8 cellular contexts compared by ENCODE assay signal in the genomic region with DNA sequence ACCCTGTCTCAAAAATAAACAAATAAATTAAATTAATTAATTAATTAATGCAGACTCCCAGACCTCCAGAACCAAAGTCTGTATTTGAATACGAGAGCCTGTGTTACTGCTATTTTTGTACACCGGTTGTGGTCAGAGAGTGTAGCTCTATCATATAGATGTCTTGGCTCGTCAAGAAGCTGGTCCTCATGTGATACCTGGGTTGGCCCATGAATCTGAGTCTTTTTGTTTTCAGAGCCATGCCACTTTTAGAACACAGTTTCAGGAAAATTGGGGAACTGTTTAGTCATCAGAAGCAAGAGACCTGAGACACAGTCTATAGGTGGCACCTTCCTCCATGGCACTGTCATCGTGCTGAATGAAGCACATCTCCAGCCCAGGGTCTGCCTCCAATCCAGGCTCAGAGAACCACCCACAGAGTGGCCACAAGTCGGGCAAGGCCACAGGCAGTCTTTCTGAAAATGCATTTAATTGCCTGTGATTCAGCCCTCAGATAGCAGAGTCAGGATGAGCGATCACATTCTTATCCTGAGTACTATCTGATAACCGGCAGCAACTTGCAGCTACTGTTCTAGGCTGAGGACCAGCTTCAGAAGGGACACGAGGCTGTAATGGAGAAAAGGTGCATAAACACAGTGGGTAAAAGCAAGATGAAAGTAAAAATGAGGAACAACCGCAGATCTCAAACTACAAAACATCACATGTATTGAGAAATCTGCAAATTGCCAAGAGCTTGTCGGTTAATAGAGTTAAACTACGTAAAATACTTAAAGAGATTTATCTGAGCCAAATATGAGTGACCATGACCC. TPM values are rescaled to one million over a fixed set of nuclear protein-coding genes. Genes with fewer than 3 reads are reported as not detected.
DNase-seq lines count a peak whose midpoint lies in the region; ATAC-seq, FAIRE-seq and TF ChIP-seq lines count a peak whose summit lies in the region.

No MANE protein-coding gene starts in this region.

- POLR2A ChIA-PET in A549 (lab: Yijun Ruan, JAX) = interaction anchor here (1.3 to 3.6 kb wide), 3 partner anchors 13 to 29 kb away, joined by 6 to 30 read pairs (median 11); partner anchors contain the start of gene HAPSTR1
- POLR2A ChIA-PET in SK-N-SH (lab: Yijun Ruan, JAX) = no interaction called here

- H2AFZ ChIP-seq in SK-N-SH (ENCODE audit: low read depth) = no peak overlapping the region; the same call in 1 of the 2 replicates

- ATAC-seq in A549 = peak; percentile 87 to 89

- TF ChIP-seq CTCF in A549 (IDR thresholded peaks at IDR 0.05) (no peak), SK-N-SH (IDR thresholded peaks at IDR 0.05) (no peak), fibroblast of the aortic adventitia (IDR thresholded peaks at IDR 0.05; ENCODE audit: insufficient read depth, low read length) (no peak)

- TF ChIP-seq EP300 in A549 (IDR thresholded peaks at IDR 0.05) = no peak
- peak; percentile 10 to 48; a peak in 1 of 4 replicates for TF ChIP-seq EP300 in SK-N-SH (IDR thresholded peaks at IDR 0.05; ENCODE audit: borderline replicate concordance in 1 of 2, low read depth in 1 of 2, low read length in 1 of 2)

- no peaks in the 10 kb centered on the region for H3K9me2 ChIP-seq in SK-N-SH

- no peaks in the 10 kb centered on the region for H3K79me2 ChIP-seq in SK-N-SH (ENCODE audit: insufficient read depth)

- peak in 1 of 2 experiments; percentile 4; a peak in 1 of 5 replicates for TF ChIP-seq RAD21 in A549 (conservative IDR thresholded peaks at IDR 0.05 in 1 of 2, IDR thresholded peaks at IDR 0.05 in 1 of 2)
- no peak for TF ChIP-seq RAD21 in SK-N-SH (IDR thresholded peaks at IDR 0.05; ENCODE audit: low read length)

- WGBS in A549 (ENCODE audit: missing lambda C conversion rate) = 48% methylated on average over 11 of the region's 11 CpGs
- 44% methylated on average over 11 of the region's 11 CpGs for whole genome bisulfite sequencing in SK-N-SH (ENCODE audit: low lambda C conversion rate)

- no peaks in the 10 kb centered on the region for H4K20me1 ChIP-seq in SK-N-SH (ENCODE audit: insufficient read depth)

- peaks cover 20% of the 10 kb centered on the region for H3F3A ChIP-seq in SK-N-SH (replicated peaks; ENCODE audit: insufficient read depth)

- DNase-seq in A549 (ENCODE audit: low read depth in 1 of 2, low spot score in 1 of 2) = peak in 1 of 2 experiments; percentile 79
- DNase-seq in H54 (ENCODE audit: insufficient read length, low spot score) = peak; percentile 51
- DNase-seq in SK-N-SH = peak; percentile 37
- peak; percentile 57 for DNase-seq in fibroblast of the aortic adventitia (ENCODE audit: low read depth)
- no peak for DNase-seq in pons (ENCODE audit: low spot score)
- DNase-seq in NCI-H82 (lab: John Stamatoyannopoulos, UW) = no peak
- no peak for DNase-seq in inferior parietal cortex (ENCODE audit: extremely low spot score)
- DNase-seq in DMS53 treated with DMSO at 0.1 percent for 48 hours (lab: John Stamatoyannopoulos, UW; ENCODE audit: unreplicated experiment) = no peak

- H3K4me3 ChIP-seq in A549 (no peak overlapping the region), SK-N-SH (ENCODE audit: low read depth in 2 of 2, low read length in 1 of 2) (no peak overlapping the region), fibroblast of the aortic adventitia (ENCODE audit: low read depth, low read length) (no peak overlapping the region)

- peak overlapping the region; percentile 38 for H3K4me2 ChIP-seq in A549
- peak overlapping the region; percentile 20; the same call in 1 of the 2 replicates for H3K4me2 ChIP-seq in SK-N-SH

- TF ChIP-seq POLR2A in A549 (IDR thresholded peaks at IDR 0.05; ENCODE audit: low read length) = no peak
- no peak for TF ChIP-seq POLR2A in H54 (IDR thresholded peaks at IDR 0.05; ENCODE audit: low read depth, low read length)

- no peaks in the 10 kb centered on the region for H3K36me3 ChIP-seq in SK-N-SH (replicated peaks in 1 of 2; ENCODE audit: control insufficient read depth in 1 of 2, insufficient read depth in 2 of 2, low read length in 1 of 2)

- H3K4me1 ChIP-seq in A549 = peaks cover 35% of the 10 kb centered on the region
- peaks cover 5 to 11% of the 10 kb centered on the region in 2 experiments; a peak in 2 of 4 replicates for H3K4me1 ChIP-seq in SK-N-SH (ENCODE audit: control insufficient read depth in 1 of 2, insufficient read depth in 2 of 2, low read depth in 1 of 2, low read length in 1 of 2)

- CTCF ChIA-PET in A549 (lab: Yijun Ruan, JAX) (interaction anchor here (1.0 to 2.9 kb wide), 7 partner anchors 20 to 69 kb away, joined by 3 to 10 read pairs (median 4); no protein-coding TSS in a partner anchor), SK-N-SH (lab: Yijun Ruan, JAX) (interaction anchor here (1.1 to 2.2 kb wide), 4 partner anchors 9 to 197 kb away, joined by 3 to 5 read pairs (median 4); no protein-coding TSS in a partner anchor)

- H3K27ac ChIP-seq in A549 = peak overlapping the region; percentile 57 to 83
- peak overlapping the region; percentile 13 to 45; a peak in 3 of 4 replicates for H3K27ac ChIP-seq in SK-N-SH (ENCODE audit: low read depth in 2 of 2, low read length in 1 of 2)

- H3K9ac ChIP-seq in SK-N-SH = no peak overlapping the region

- FAIRE-seq in A549 (lab: Jason Lieb, UNC) (no peak), H54 (lab: Jason Lieb, UNC) (peak; percentile 92)

- H3K9me3 ChIP-seq in A549 (peaks cover 20% of the 10 kb centered on the region; the same call in 2 of the 3 replicates), SK-N-SH (no peaks in the 10 kb centered on the region)

- H3K27me3 ChIP-seq in SK-N-SH (ENCODE audit: insufficient read depth) = no peaks in the 10 kb centered on the region

TF ChIP-seq in A549, 52 proteins besides CTCF, POLR2A, EP300 and RAD21 (continues in another document):
- no peak for TF ChIP-seq EHF (CRISPR knock-in tag; IDR thresholded peaks at IDR 0.05)
- no peak for TF ChIP-seq BHLHE40 (IDR thresholded peaks at IDR 0.05; ENCODE audit: low read depth, low read length)
- TF ChIP-seq CBX8 (IDR thresholded peaks at IDR 0.05) = no peak
- TF ChIP-seq MAX (IDR thresholded peaks at IDR 0.05) = peak; percentile 22; the same call in 1 of the 2 replicates
- TF ChIP-seq E2F6 (IDR thresholded peaks at IDR 0.05; ENCODE audit: borderline replicate concordance, low read depth) = peak; percentile 40; the same call in 1 of the 2 replicates
- TF ChIP-seq HDAC2 (IDR thresholded peaks at IDR 0.05) = no peak
- TF ChIP-seq JUN (IDR thresholded peaks at IDR 0.05) = no peak
- TF ChIP-seq, protein P1, sequence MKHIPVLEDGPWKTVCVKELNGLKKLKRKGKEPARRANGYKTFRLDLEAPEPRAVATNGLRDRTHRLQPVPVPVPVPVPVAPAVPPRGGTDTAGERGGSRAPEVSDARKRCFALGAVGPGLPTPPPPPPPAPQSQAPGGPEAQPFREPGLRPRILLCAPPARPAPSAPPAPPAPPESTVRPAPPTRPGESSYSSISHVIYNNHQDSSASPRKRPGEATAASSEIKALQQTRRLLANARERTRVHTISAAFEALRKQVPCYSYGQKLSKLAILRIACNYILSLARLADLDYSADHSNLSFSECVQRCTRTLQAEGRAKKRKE (CRISPR knock-in tag; IDR thresholded peaks at IDR 0.05; ENCODE audit: low read depth) = no peak

TF ChIP-seq in SK-N-SH, 30 proteins besides CTCF, POLR2A, EP300 and RAD21 (continues in another document):
- TF ChIP-seq YY1 (IDR thresholded peaks at IDR 0.05; ENCODE audit: low read depth) = no peak
- peak; percentile 77 for TF ChIP-seq PBX3 (IDR thresholded peaks at IDR 0.05)
- TF ChIP-seq JUND (IDR thresholded peaks at IDR 0.05) = peak; percentile 52
- TF ChIP-seq, protein P2, sequence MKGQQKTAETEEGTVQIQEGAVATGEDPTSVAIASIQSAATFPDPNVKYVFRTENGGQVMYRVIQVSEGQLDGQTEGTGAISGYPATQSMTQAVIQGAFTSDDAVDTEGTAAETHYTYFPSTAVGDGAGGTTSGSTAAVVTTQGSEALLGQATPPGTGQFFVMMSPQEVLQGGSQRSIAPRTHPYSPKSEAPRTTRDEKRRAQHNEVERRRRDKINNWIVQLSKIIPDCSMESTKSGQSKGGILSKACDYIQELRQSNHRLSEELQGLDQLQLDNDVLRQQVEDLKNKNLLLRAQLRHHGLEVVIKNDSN (IDR thresholded peaks at IDR 0.05; ENCODE audit: borderline replicate concordance, low read depth) = no peak; the same call in 1 of the 2 replicates
- no peak; the same call in 1 of the 2 replicates for TF ChIP-seq MEF2A (IDR thresholded peaks at IDR 0.05; ENCODE audit: borderline replicate concordance, low read depth)
- TF ChIP-seq MAX (IDR thresholded peaks at IDR 0.05; ENCODE audit: low read depth) = peak; percentile 62; the same call in 1 of the 2 replicates
- no peak for TF ChIP-seq FOXM1 (IDR thresholded peaks at IDR 0.05; ENCODE audit: low read depth)
- TF ChIP-seq FOSL2 (IDR thresholded peaks at IDR 0.05; ENCODE audit: borderline replicate concordance, low read depth) = peak; percentile 59
- TF ChIP-seq NFIC (IDR thresholded peaks at IDR 0.05; ENCODE audit: borderline replicate concordance) = peak; percentile 47; the same call in 1 of the 2 replicates
- peak; percentile 78 for TF ChIP-seq GATA2 (CRISPR knock-in tag; IDR thresholded peaks at IDR 0.05)
- no peak for TF ChIP-seq GABPA (IDR thresholded peaks at IDR 0.05; ENCODE audit: low read depth)
- TF ChIP-seq TCF12 (IDR thresholded peaks at IDR 0.05) = peak; percentile 81

RNA-seq across cellular contexts. Expression of gene HAPSTR1, which starts 14.2 kb away (rescaled TPM):
- 36.9 and 41.8 TPM in 2 replicates for polyA plus RNA-seq in A549 (2011; rRNA removed)
- 6.9 and 8.8 TPM in 2 replicates for polyA plus RNA-seq in A549 (2012; cell fraction: cytosol; rRNA removed)
- 5.1 and 9.1 TPM in 2 replicates for polyA plus RNA-seq in A549 (2012; cell fraction: nucleus; rRNA removed)
- polyA plus RNA-seq in A549 (2017; fragmentation: RNase III; extraction: RNeasy Plus Mini Kit Qiagen cat#74134 plus additional on column Dnase treatment) = 22.4 to 24.4 TPM (median 22.9 TPM) in 3 replicates
- 42.9 and 44.1 TPM in 2 replicates for polyA minus RNA-seq in A549 (2011; rRNA and poly(A)+ RNA removed)
- polyA plus RNA-seq in SK-N-SH (2012; rRNA removed) = 7.0 and 8.6 TPM in 2 replicates
- 9.4 and 11.4 TPM in 2 replicates for polyA plus RNA-seq in SK-N-SH (2012; cell fraction: cytosol; rRNA removed)
- polyA plus RNA-seq in SK-N-SH (2012; cell fraction: nucleus; rRNA removed) = 10.2 and 13.8 TPM in 2 replicates
- 77.6 and 86.3 TPM in 2 replicates for total RNA-seq in fibroblast of the aortic adventitia (ENCODE audit: low replicate concordance)

Comparison
In these comparisons a context has a peak if more than half of its experiments do, and no peak if none do; other contexts are left out.
1. DNase-seq: peak in H54 (single experiment), SK-N-SH (single experiment) and fibroblast of the aortic adventitia (single experiment); none in pons (single experiment), NCI-H82 (single experiment), inferior parietal cortex (single experiment) and DMS53 treated with DMSO at 0.1 percent for 48 hours (single experiment).
2. Of the 12 proteins assayed by ChIP-seq in both A549 and SK-N-SH: peak only in A549: none; only in SK-N-SH: EP300 and PBX3; in both: MAX; in neither: 7; mixed calls (peak in some experiments, not most) for 2.